9 cellular contexts compared by ENCODE assay signal in genomic region chr9:88992556-88992955, GRCh38. TPM values are rescaled to one million over a fixed set of nuclear protein-coding genes. Genes with fewer than 3 reads are reported as not detected.
DNase-seq lines count a peak whose midpoint lies in the region; ATAC-seq and TF ChIP-seq lines count a peak whose summit lies in the region.
"Had no signal": no experiment of that assay in that cellular context is flagged by ENCODE, and none has a peak within 500 bp of the region (broad histone marks: within the 10 kb centered on the region; RNA-seq: fewer than 3 reads in every experiment).

No MANE protein-coding gene starts in this region.

- intact Hi-C loops in activated T-helper 1 cell treated with anti-CD3 and anti-CD28 coated beads, Interleukin-12 subunit alpha, Interleukin-12 subunit beta, Interleukin-2, Interleukin-4 antibody, amounts not matched to agents 30 ng/mL and 10 ng/mL and 1 ng/mL, durations not matched to agents 14 hours and 24 hours and 36 hours (cut with micrococcal nuclease) = no loop called here

- no peak overlapping the region for H3K27ac ChIP-seq in GM23338 (ENCODE audit: low read depth)

- H3K27ac Mint-ChIP-seq in GM23338 = no peak overlapping the region
- H3K27ac Mint-ChIP-seq in activated T-helper 1 cell treated with anti-CD3 and anti-CD28 coated beads, Interleukin-12 subunit alpha, Interleukin-12 subunit beta, Interleukin-2, Interleukin-4 antibody, amounts not matched to agents 30 ng/mL and 10 ng/mL and 1 ng/mL, durations not matched to agents 14 hours and 24 hours and 36 hours = no peak overlapping the region

- H3K4me1 ChIP-seq in GM23338 (ENCODE audit: insufficient read depth) (peaks cover 32% of the 10 kb centered on the region), skeletal muscle satellite cell (ENCODE audit: control insufficient read depth, insufficient read depth, low read length) (peaks cover 53% of the 10 kb centered on the region)

- H3K36me3 ChIP-seq in GM23338 (ENCODE audit: insufficient read depth) (no peaks in the 10 kb centered on the region; the same call in none of the 2 replicates), skeletal muscle satellite cell (ENCODE audit: insufficient read depth, low read length) (peaks cover 40% of the 10 kb centered on the region)

- H3K27me3 Mint-ChIP-seq in GM23338 (ENCODE audit: insufficient read depth, low read depth, poor library complexity) = peaks cover 8% of the 10 kb centered on the region
- peaks cover 34% of the 10 kb centered on the region for H3K27me3 Mint-ChIP-seq in activated T-helper 1 cell treated with anti-CD3 and anti-CD28 coated beads, Interleukin-12 subunit alpha, Interleukin-12 subunit beta, Interleukin-2, Interleukin-4 antibody, amounts not matched to agents 30 ng/mL and 10 ng/mL and 1 ng/mL, durations not matched to agents 14 hours and 24 hours and 36 hours (ENCODE audit: insufficient read depth)

- H3K9me3 Mint-ChIP-seq in GM23338 = 0 out of 3 replicates have a peak, but pooled peaks cover under 1% of the 10 kb centered on the region
- no peaks in the 10 kb centered on the region for H3K9me3 Mint-ChIP-seq in activated T-helper 1 cell treated with anti-CD3 and anti-CD28 coated beads, Interleukin-12 subunit alpha, Interleukin-12 subunit beta, Interleukin-2, Interleukin-4 antibody, amounts not matched to agents 30 ng/mL and 10 ng/mL and 1 ng/mL, durations not matched to agents 14 hours and 24 hours and 36 hours

- H3K27me3 ChIP-seq in GM23338 (ENCODE audit: insufficient read depth) = peaks cover 13% of the 10 kb centered on the region
- no peaks in the 10 kb centered on the region for H3K27me3 ChIP-seq in skeletal muscle satellite cell (ENCODE audit: control insufficient read depth, insufficient read depth, low read length)

- H2AFZ ChIP-seq in GM23338 = no peak overlapping the region

- no peak for ATAC-seq in GM23338

- H3K4me1 Mint-ChIP-seq in GM23338 = peaks cover 34% of the 10 kb centered on the region
- peaks cover 19% of the 10 kb centered on the region for H3K4me1 Mint-ChIP-seq in activated T-helper 1 cell treated with anti-CD3 and anti-CD28 coated beads, Interleukin-12 subunit alpha, Interleukin-12 subunit beta, Interleukin-2, Interleukin-4 antibody, amounts not matched to agents 30 ng/mL and 10 ng/mL and 1 ng/mL, durations not matched to agents 14 hours and 24 hours and 36 hours (ENCODE audit: low read depth)

- no peaks in the 10 kb centered on the region for H3K36me3 Mint-ChIP-seq in GM23338 (ENCODE audit: low read depth)
- H3K36me3 Mint-ChIP-seq in activated T-helper 1 cell treated with anti-CD3 and anti-CD28 coated beads, Interleukin-12 subunit alpha, Interleukin-12 subunit beta, Interleukin-2, Interleukin-4 antibody, amounts not matched to agents 30 ng/mL and 10 ng/mL and 1 ng/mL, durations not matched to agents 14 hours and 24 hours and 36 hours (ENCODE audit: low read depth) = no peaks in the 10 kb centered on the region

- H3K9me3 ChIP-seq in skeletal muscle satellite cell (replicated peaks; ENCODE audit: low read length) = no peaks in the 10 kb centered on the region

- H3K9me2 ChIP-seq in GM23338 (ENCODE audit: insufficient read depth) = no peaks in the 10 kb centered on the region

- H3K79me2 ChIP-seq in GM23338 (replicated peaks; ENCODE audit: insufficient read depth) = peaks cover 17% of the 10 kb centered on the region

- no peak for TF ChIP-seq CTCF in GM23338 (conservative IDR thresholded peaks at IDR 0.05; ENCODE audit: low read depth in 2 of 2)

- H3K9ac ChIP-seq in skeletal muscle satellite cell (ENCODE audit: low read depth, low read length) = peak overlapping the region; percentile 83

- H4K20me1 ChIP-seq in GM23338 (replicated peaks; ENCODE audit: insufficient read depth) = peaks cover 4% of the 10 kb centered on the region; the same call in 1 of the 2 replicates

- H3K4me3 ChIP-seq in GM23338 = peak overlapping the region; percentile 94
- H3K4me3 ChIP-seq in iPS-11a (ENCODE audit: low read depth, low read length) = peak overlapping the region; percentile 82
- H3K4me3 ChIP-seq in skeletal muscle satellite cell (ENCODE audit: low read length) = peak overlapping the region; percentile 83

- H3K4me3 Mint-ChIP-seq in GM23338 = peak overlapping the region; percentile 89
- H3K4me3 Mint-ChIP-seq in activated T-helper 1 cell treated with anti-CD3 and anti-CD28 coated beads, Interleukin-12 subunit alpha, Interleukin-12 subunit beta, Interleukin-2, Interleukin-4 antibody, amounts not matched to agents 30 ng/mL and 10 ng/mL and 1 ng/mL, durations not matched to agents 14 hours and 24 hours and 36 hours = peak overlapping the region; percentile 68

- 0 out of 2 replicates have a peak, but pooled peaks cover 7% of the 10 kb centered on the region for H3F3A ChIP-seq in GM23338 (replicated peaks; ENCODE audit: low read depth)

- DNase-seq in GM23338 (ENCODE audit: low spot score) (no peak), CD1c-positive myeloid dendritic cell (ENCODE audit: extremely low spot score) (no peak), amniotic stem cell (lab: John Stamatoyannopoulos, UW) (no peak), NCI-H510A (lab: John Stamatoyannopoulos, UW) (no peak), DMS53 (lab: John Stamatoyannopoulos, UW) (no peak)
- DNase-seq in activated T-helper 1 cell treated with anti-CD3 and anti-CD28 coated beads, Interleukin-12 subunit alpha, Interleukin-12 subunit beta, Interleukin-2, Interleukin-4 antibody, amounts not matched to agents 30 ng/mL and 10 ng/mL and 1 ng/mL, durations not matched to agents 14 hours and 24 hours and 36 hours (ENCODE audit: low spot score) = no peak
- DNase-seq: GDM1 had no signal

- H3K4me2 ChIP-seq in GM23338 (peak overlapping the region; percentile 99), skeletal muscle satellite cell (ENCODE audit: low read length) (peak overlapping the region; percentile 78)

TF ChIP-seq in GM23338, 12 proteins besides CTCF, POLR2A, EP300 and RAD21 (continues in another document):
- TF ChIP-seq CREB1 (CRISPR knock-in tag; IDR thresholded peaks at IDR 0.05; ENCODE audit: low read depth) = no peak
- TF ChIP-seq POLR2AphosphoS5 (IDR thresholded peaks at IDR 0.05; ENCODE audit: low read depth) = no peak
- no peak for TF ChIP-seq JUNB (IDR thresholded peaks at IDR 0.05; ENCODE audit: unreplicated experiment)
- no peak for TF ChIP-seq STAT1 (IDR thresholded peaks at IDR 0.05; ENCODE audit: unreplicated experiment)
- no peak for TF ChIP-seq ETS1 (IDR thresholded peaks at IDR 0.05)
- no peak for TF ChIP-seq EZH2 (IDR thresholded peaks at IDR 0.05; ENCODE audit: low read depth, unreplicated experiment)
- TF ChIP-seq REST (IDR thresholded peaks at IDR 0.05; ENCODE audit: unreplicated experiment) = no peak
- no peak for TF ChIP-seq ZNF331 (CRISPR knock-in tag; IDR thresholded peaks at IDR 0.05; ENCODE audit: low read depth)
- TF ChIP-seq NANOG (IDR thresholded peaks at IDR 0.05; ENCODE audit: borderline replicate concordance) = no peak
- no peak for TF ChIP-seq ZNF114 (CRISPR knock-in tag; IDR thresholded peaks at IDR 0.05)

RNA-seq across cellular contexts. Expression of gene S1PR3, which starts 1.3 kb away (rescaled TPM):
- total RNA-seq in GM23338 (2014; rRNA removed; shearing (Covaris generic)) = 7.6 and 9.3 TPM in 2 replicates
- 1.7 and 2.1 TPM in 2 replicates for polyA plus RNA-seq in GM23338 (2016; fragmentation: Nextera tagmentation; extraction: Ambion mirVana)
- total RNA-seq in activated T-helper 1 cell treated with anti-CD3 and anti-CD28 coated beads, Interleukin-12 subunit alpha, Interleukin-12 subunit beta, Interleukin-2, Interleukin-4 antibody, amounts not matched to agents 30 ng/mL and 10 ng/mL and 1 ng/mL, durations not matched to agents 14 hours and 24 hours and 36 hours = 3.0 and 3.3 TPM in 2 replicates
- total RNA-seq in skeletal muscle satellite cell (2012; rRNA removed) = 148 and 158 TPM in 2 replicates
